20 cellular contexts compared by ENCODE assay signal in the genomic region with DNA sequence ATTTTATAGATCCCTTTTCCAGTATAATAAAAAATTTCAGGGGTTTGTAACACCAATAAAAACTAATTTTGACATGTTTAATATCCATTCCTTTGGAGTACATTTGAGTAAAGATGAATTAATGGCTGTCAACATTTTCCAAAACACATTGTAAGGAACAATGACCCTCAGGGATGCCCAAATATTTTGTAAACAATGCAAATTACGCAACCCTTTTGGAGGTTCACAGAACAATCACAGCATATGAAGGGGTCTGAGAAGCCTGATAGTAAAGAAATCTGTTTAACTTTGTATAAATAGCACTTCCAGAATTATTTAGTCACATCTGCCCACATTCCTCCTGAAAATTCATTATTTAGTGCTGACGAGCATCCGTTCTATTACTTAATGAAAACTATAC.
A peak's percentile ranks its signal among the peaks of the same experiment; 100 is the strongest.
DNase-seq lines count a peak whose midpoint lies in the region; ATAC-seq and TF ChIP-seq lines count a peak whose summit lies in the region.
"Had no signal": no experiment of that assay in that cellular context is flagged by ENCODE, and none has a peak within 500 bp of the region (broad histone marks: within the 10 kb centered on the region; RNA-seq: fewer than 3 reads in every experiment).

No MANE protein-coding gene starts in this region.

- H3K27ac Mint-ChIP-seq in GM23338 (peak overlapping the region; percentile 23; the same call in 1 of the 2 replicates), neural progenitor cell (no peak overlapping the region)
- H3K27ac Mint-ChIP-seq: CD14-positive monocyte; CD4-positive, alpha-beta memory T cell; CD8-positive, alpha-beta memory T cell had no signal

- H3K4me1 ChIP-seq in GM23338 (ENCODE audit: insufficient read depth) (peaks cover 12% of the 10 kb centered on the region), ectodermal cell (ENCODE audit: control insufficient read depth, insufficient read depth, low read length) (no peaks in the 10 kb centered on the region), neural progenitor cell (peaks cover 32% of the 10 kb centered on the region), tibial artery (no peaks in the 10 kb centered on the region)
- H3K4me1 ChIP-seq: BE2C, BLaER1, Caco-2 had no signal

- no peaks in the 10 kb centered on the region for H3K36me3 Mint-ChIP-seq in GM23338 (ENCODE audit: low read depth)
- no peaks in the 10 kb centered on the region for H3K36me3 Mint-ChIP-seq in neural progenitor cell
- H3K36me3 Mint-ChIP-seq: CD14-positive monocyte; CD4-positive, alpha-beta memory T cell; CD4-positive, CD25-positive, alpha-beta regulatory T cell had no signal

- H3K27ac ChIP-seq in GM23338 (ENCODE audit: low read depth) (no peak overlapping the region), ectodermal cell (ENCODE audit: insufficient read depth, low read depth, low read length, poor library complexity, severe bottlenecking) (peak overlapping the region; percentile 16), neural progenitor cell (peak overlapping the region; percentile 55), tibial artery (no peak overlapping the region)
- H3K27ac ChIP-seq: BLaER1 had no signal

- TF ChIP-seq CTCF in GM23338 (conservative IDR thresholded peaks at IDR 0.05; ENCODE audit: low read depth in 2 of 2) = no peak
- TF ChIP-seq CTCF in neural progenitor cell (IDR thresholded peaks at IDR 0.05) = no peak
- TF ChIP-seq CTCF in tibial artery (IDR thresholded peaks at IDR 0.05) = no peak

- intact Hi-C loops in tibial artery (cut with DNase I; ENCODE audit: low total_unique reads) = no loop called here

- no peaks in the 10 kb centered on the region for H3K36me3 ChIP-seq in GM23338 (ENCODE audit: insufficient read depth)
- no peaks in the 10 kb centered on the region for H3K36me3 ChIP-seq in ectodermal cell (ENCODE audit: control insufficient read depth, insufficient read depth, low read length)
- H3K36me3 ChIP-seq in neural progenitor cell = no peaks in the 10 kb centered on the region
- H3K36me3 ChIP-seq in tibial artery = no peaks in the 10 kb centered on the region
- H3K36me3 ChIP-seq: BE2C, BLaER1 had no signal

- H2AFZ ChIP-seq in GM23338 (no peak overlapping the region), neural progenitor cell (replicated peaks) (no peak overlapping the region)

- DNase-seq in COR-L47 (lab: John Stamatoyannopoulos, UW) (peak; percentile 9), GM23338 (ENCODE audit: low spot score) (no peak), neural progenitor cell (ENCODE audit: low spot score) (no peak), tibial artery (no peak), cerebellar cortex (ENCODE audit: low spot score) (no peak)
- DNase-seq: 8988T; ACHN; BE2C; C1 segment of cervical spinal cord; Caco-2; Calu3; CD4-positive, alpha-beta memory T cell; CD4-positive, CD25-positive, alpha-beta regulatory T cell; CD8-positive, alpha-beta memory T cell; DMS79 treated with DMSO at 0.1 percent for 48 hours; GF-D8 had no signal

- no peaks in the 10 kb centered on the region for H3F3A ChIP-seq in GM23338 (replicated peaks; ENCODE audit: low read depth)
- H3F3A ChIP-seq in neural progenitor cell (ENCODE audit: low read depth) = peaks cover 55% of the 10 kb centered on the region

- H3K9ac ChIP-seq in neural progenitor cell = no peak overlapping the region
- H3K9ac ChIP-seq: BLaER1 had no signal

- no peaks in the 10 kb centered on the region for H3K27me3 Mint-ChIP-seq in GM23338 (ENCODE audit: insufficient read depth, low read depth, poor library complexity)
- no peaks in the 10 kb centered on the region for H3K27me3 Mint-ChIP-seq in neural progenitor cell (ENCODE audit: insufficient read depth, low read depth)
- H3K27me3 Mint-ChIP-seq: CD4-positive, alpha-beta memory T cell; CD4-positive, CD25-positive, alpha-beta regulatory T cell; CD8-positive, alpha-beta memory T cell had no signal

- H3K4me3 Mint-ChIP-seq in GM23338 (no peak overlapping the region), neural progenitor cell (no peak overlapping the region)
- H3K4me3 Mint-ChIP-seq: CD14-positive monocyte; CD4-positive, alpha-beta memory T cell; CD4-positive, CD25-positive, alpha-beta regulatory T cell; CD8-positive, alpha-beta memory T cell had no signal

- 0 out of 2 replicates have a peak overlapping the region, but pooled peaks have one; percentile 8 for H3K4me2 ChIP-seq in GM23338
- H3K4me2 ChIP-seq in neural progenitor cell = no peak overlapping the region
- H3K4me2 ChIP-seq: BLaER1 had no signal

- H3K79me2 ChIP-seq in GM23338 (replicated peaks; ENCODE audit: insufficient read depth) (no peaks in the 10 kb centered on the region), neural progenitor cell (ENCODE audit: low read depth) (no peaks in the 10 kb centered on the region)

- H3K27me3 ChIP-seq in GM23338 (ENCODE audit: insufficient read depth) (no peaks in the 10 kb centered on the region), ectodermal cell (ENCODE audit: control insufficient read depth, insufficient read depth, low read length, poor library complexity, severe bottlenecking) (no peaks in the 10 kb centered on the region), neural progenitor cell (no peaks in the 10 kb centered on the region), tibial artery (no peaks in the 10 kb centered on the region)
- H3K27me3 ChIP-seq: BE2C, BLaER1 had no signal

- H3K4me1 Mint-ChIP-seq in GM23338 = peaks cover 26% of the 10 kb centered on the region
- H3K4me1 Mint-ChIP-seq in neural progenitor cell = peaks cover 13% of the 10 kb centered on the region
- H3K4me1 Mint-ChIP-seq: CD14-positive monocyte; CD4-positive, alpha-beta memory T cell; CD4-positive, CD25-positive, alpha-beta regulatory T cell; CD8-positive, alpha-beta memory T cell had no signal

- H4K20me1 ChIP-seq in GM23338 (replicated peaks; ENCODE audit: insufficient read depth) = no peaks in the 10 kb centered on the region
- H4K20me1 ChIP-seq in neural progenitor cell (ENCODE audit: low read depth) = no peaks in the 10 kb centered on the region
- H4K20me1 ChIP-seq: BLaER1 had no signal

- ATAC-seq in GM23338 (no peak), HG02852 (IDR thresholded peaks at IDR 0.05; ENCODE audit: unreplicated experiment) (no peak)

- WGBS in ectodermal cell, 2 experiments = 92 to 100% methylated on average over 2 to 3 of the region's 3 CpGs

- H3K4me3 ChIP-seq in GM23338 (no peak overlapping the region), ectodermal cell (ENCODE audit: insufficient read depth, low read depth, low read length) (no peak overlapping the region), neural progenitor cell (no peak overlapping the region), tibial artery (no peak overlapping the region)
- H3K4me3 ChIP-seq: BLaER1 had no signal

- H3K9me3 ChIP-seq in ectodermal cell (ENCODE audit: control insufficient read depth, low read length) (no peaks in the 10 kb centered on the region), neural progenitor cell (ENCODE audit: low read depth) (no peaks in the 10 kb centered on the region), tibial artery (no peaks in the 10 kb centered on the region)
- H3K9me3 ChIP-seq: BE2C, BLaER1, Caco-2 had no signal

- H3K9me2 ChIP-seq in GM23338 (ENCODE audit: insufficient read depth) = no peaks in the 10 kb centered on the region

- no peaks in the 10 kb centered on the region for H3K9me3 Mint-ChIP-seq in GM23338
- no peaks in the 10 kb centered on the region for H3K9me3 Mint-ChIP-seq in neural progenitor cell

Comparison
In these comparisons a context has a peak if more than half of its experiments do, and no peak if none do; other contexts are left out.
1. H3K27ac ChIP-seq: peak in ectodermal cell (single experiment) and neural progenitor cell (single experiment); none in GM23338 (single experiment) and tibial artery (0 of 2).